In the genomic region with DNA sequence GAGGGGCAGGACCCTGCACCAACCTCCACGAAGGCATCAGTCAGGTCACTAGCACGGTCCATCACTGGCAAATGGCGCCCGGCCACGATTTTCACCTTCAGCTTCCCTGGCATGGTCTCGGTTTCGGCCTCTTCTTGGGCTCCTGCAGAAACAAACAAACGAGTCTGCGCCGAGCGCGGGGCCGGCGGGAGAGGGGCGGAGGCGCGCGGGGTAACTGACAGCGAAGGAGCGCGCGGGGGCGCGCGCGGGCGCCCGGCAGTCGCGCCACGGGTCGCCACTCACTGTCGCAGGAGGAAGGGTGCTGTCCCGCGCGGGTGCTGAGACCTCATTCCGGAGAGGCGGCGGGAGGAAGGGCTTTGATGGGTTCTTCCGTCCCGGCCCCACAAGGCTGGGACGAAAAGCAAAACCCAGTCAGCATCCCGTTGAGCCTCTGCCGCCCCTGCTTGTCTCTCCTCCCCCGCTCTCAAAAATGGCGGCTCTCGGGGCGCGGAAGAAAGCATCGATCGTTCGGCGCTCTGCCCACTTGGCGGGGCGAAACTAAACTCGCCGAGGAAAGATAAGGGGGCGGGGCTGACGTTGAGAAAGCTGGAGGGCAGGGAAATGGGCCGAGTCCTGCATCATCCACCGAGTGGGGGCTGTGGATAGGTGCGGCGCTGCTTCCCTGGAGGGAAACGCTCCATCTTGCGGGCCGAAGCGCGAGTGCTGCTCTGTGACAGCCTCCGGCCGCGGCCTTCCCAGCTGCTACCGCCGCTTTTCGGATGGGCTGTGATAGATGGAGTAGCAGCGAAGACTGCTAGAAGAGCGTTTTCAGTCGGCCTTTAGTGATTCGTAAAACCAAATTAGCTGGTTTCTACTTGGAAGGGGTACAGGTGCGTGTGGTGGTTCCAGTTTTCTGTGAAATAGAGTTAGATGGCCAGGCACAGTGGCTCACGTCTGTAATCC, we compare ENCODE assay signal across 8 cellular contexts. TPM values are rescaled to one million over a fixed set of nuclear protein-coding genes. Genes with fewer than 3 reads are reported as not detected.
DNase-seq lines count a peak whose midpoint lies in the region; ATAC-seq and TF ChIP-seq lines count a peak whose summit lies in the region.

A gene with protein sequence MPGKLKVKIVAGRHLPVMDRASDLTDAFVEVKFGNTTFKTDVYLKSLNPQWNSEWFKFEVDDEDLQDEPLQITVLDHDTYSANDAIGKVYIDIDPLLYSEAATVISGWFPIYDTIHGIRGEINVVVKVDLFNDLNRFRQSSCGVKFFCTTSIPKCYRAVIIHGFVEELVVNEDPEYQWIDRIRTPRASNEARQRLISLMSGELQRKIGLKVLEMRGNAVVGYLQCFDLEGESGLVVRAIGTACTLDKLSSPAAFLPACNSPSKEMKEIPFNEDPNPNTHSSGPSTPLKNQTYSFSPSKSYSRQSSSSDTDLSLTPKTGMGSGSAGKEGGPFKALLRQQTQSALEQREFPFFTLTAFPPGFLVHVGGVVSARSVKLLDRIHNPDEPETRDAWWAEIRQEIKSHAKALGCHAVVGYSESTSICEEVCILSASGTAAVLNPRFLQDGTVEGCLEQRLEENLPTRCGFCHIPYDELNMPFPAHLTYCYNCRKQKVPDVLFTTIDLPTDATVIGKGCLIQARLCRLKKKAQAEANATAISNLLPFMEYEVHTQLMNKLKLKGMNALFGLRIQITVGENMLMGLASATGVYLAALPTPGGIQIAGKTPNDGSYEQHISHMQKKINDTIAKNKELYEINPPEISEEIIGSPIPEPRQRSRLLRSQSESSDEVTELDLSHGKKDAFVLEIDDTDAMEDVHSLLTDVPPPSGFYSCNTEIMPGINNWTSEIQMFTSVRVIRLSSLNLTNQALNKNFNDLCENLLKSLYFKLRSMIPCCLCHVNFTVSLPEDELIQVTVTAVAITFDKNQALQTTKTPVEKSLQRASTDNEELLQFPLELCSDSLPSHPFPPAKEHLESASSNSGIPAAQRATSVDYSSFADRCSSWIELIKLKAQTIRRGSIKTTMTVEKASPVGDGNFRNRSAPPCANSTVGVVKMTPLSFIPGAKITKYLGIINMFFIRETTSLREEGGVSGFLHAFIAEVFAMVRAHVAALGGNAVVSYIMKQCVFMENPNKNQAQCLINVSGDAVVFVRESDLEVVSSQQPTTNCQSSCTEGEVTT (minus strand): TSS at position 505 of the 942 bp plus-strand sequence. CDS start 392 bp downstream, at position 113.

- H3K9me3 ChIP-seq in CD4-positive, CD25-positive, alpha-beta regulatory T cell (ENCODE audit: control insufficient read depth in 2 of 2, low read length in 2 of 2) = no peaks in the 10 kb centered on the region
- H3K9me3 ChIP-seq in duodenal mucosa (ENCODE audit: control insufficient read depth in 1 of 2, low read length in 2 of 2) = no peaks in the 10 kb centered on the region

- H3K27me3 ChIP-seq in CD4-positive, CD25-positive, alpha-beta regulatory T cell (ENCODE audit: control insufficient read depth, insufficient read depth, low read length) = peaks cover 2% of the 10 kb centered on the region
- no peaks in the 10 kb centered on the region for H3K27me3 ChIP-seq in duodenal mucosa (ENCODE audit: control insufficient read depth in 1 of 2, insufficient read depth in 2 of 2, low read length in 2 of 2)

- no peak for TF ChIP-seq POLR2A in lower leg skin (IDR thresholded peaks at IDR 0.05)

- peaks cover 20% of the 10 kb centered on the region for H3K36me3 Mint-ChIP-seq in CD4-positive, CD25-positive, alpha-beta regulatory T cell
- H3K36me3 Mint-ChIP-seq in activated CD4-positive, alpha-beta memory T cell treated with anti-CD3 and anti-CD28 coated beads for 36 hours = peaks cover 10% of the 10 kb centered on the region

- peak; percentile 92 to 99 (median 96) for DNase-seq in CD4-positive, CD25-positive, alpha-beta regulatory T cell
- peak; percentile 97 for DNase-seq in NCI-H748 (lab: John Stamatoyannopoulos, UW; ENCODE audit: unreplicated experiment)
- peak; percentile 97 for DNase-seq in activated CD4-positive, alpha-beta memory T cell treated with anti-CD3 and anti-CD28 coated beads for 36 hours
- peak; percentile 96 to 99 for DNase-seq in lower leg skin (ENCODE audit: low spot score in 2 of 2)
- peak; percentile 88 to 94 for DNase-seq in stimulated activated CD4-positive, alpha-beta T cell treated with anti-CD3 and anti-CD28 coated beads, Interleukin-4, amount 100 ng/mL, for 48 hours (ENCODE audit: low read depth in 2 of 2)

- peak within 1 kb of the TSS; percentile 92 to 95 for H3K9ac ChIP-seq in duodenal mucosa (ENCODE audit: low read depth in 1 of 2, low read length in 2 of 2)

- peaks cover 0 to 4% (median 0%) of the 10 kb centered on the region in 7 donors for H3K9me3 Mint-ChIP-seq in CD4-positive, CD25-positive, alpha-beta regulatory T cell
- no peaks in the 10 kb centered on the region for H3K9me3 Mint-ChIP-seq in activated CD4-positive, alpha-beta memory T cell treated with anti-CD3 and anti-CD28 coated beads for 36 hours

- peaks cover 32% of the 10 kb centered on the region for H3K4me1 ChIP-seq in CD4-positive, CD25-positive, alpha-beta regulatory T cell (ENCODE audit: control insufficient read depth, insufficient read depth, low read length, poor library complexity, severe bottlenecking)
- peaks cover 12 to 24% of the 10 kb centered on the region in 2 donors for H3K4me1 ChIP-seq in duodenal mucosa (ENCODE audit: control insufficient read depth in 1 of 2, insufficient read depth in 2 of 2, low read length in 2 of 2)

- POLR2A ChIA-PET in activated CD4-positive, alpha-beta memory T cell treated with anti-CD3 and anti-CD28 coated beads for 36 hours (lab: Charles Lee) = interaction anchor here (0.6 to 1.9 kb wide), 4 partner anchors 52 to 499 kb away, joined by 3 to 14 read pairs (median 5); a partner anchor contains a TSS

- ATAC-seq in CD4-positive, CD25-positive, alpha-beta regulatory T cell (ENCODE audit: low read depth in 2 of 2) = peak; percentile 89
- peak; percentile 77 for ATAC-seq in GM19372 (IDR thresholded peaks at IDR 0.05; ENCODE audit: low read depth, unreplicated experiment)
- peak; percentile 62 for ATAC-seq in HG03558 (IDR thresholded peaks at IDR 0.05; ENCODE audit: extremely low read depth, unreplicated experiment)

- TF ChIP-seq CTCF in lower leg skin (IDR thresholded peaks at IDR 0.05) = peak in 1 of 3 donors; percentile 34

- peaks cover 10% of the 10 kb centered on the region for H3K36me3 ChIP-seq in CD4-positive, CD25-positive, alpha-beta regulatory T cell (ENCODE audit: control insufficient read depth, insufficient read depth, low read length)
- no peaks in the 10 kb centered on the region for H3K36me3 ChIP-seq in duodenal mucosa (ENCODE audit: control insufficient read depth in 1 of 2, insufficient read depth in 2 of 2, low read length in 2 of 2)

- peak within 1 kb of the TSS; percentile 89 to 99 (median 96) for H3K4me3 Mint-ChIP-seq in CD4-positive, CD25-positive, alpha-beta regulatory T cell
- peak within 1 kb of the TSS; percentile 95 for H3K4me3 Mint-ChIP-seq in activated CD4-positive, alpha-beta memory T cell treated with anti-CD3 and anti-CD28 coated beads for 36 hours

- peak within 1 kb of the TSS; percentile 96 to 98 (median 98) for H3K27ac Mint-ChIP-seq in CD4-positive, CD25-positive, alpha-beta regulatory T cell
- H3K27ac Mint-ChIP-seq in activated CD4-positive, alpha-beta memory T cell treated with anti-CD3 and anti-CD28 coated beads for 36 hours = peak within 1 kb of the TSS; percentile 93

- intact Hi-C loops in activated CD4-positive, alpha-beta memory T cell treated with anti-CD3 and anti-CD28 coated beads for 36 hours (cut with micrococcal nuclease) = loop anchor here (1.0 to 10.0 kb wide), 10 partner anchors 52 to 1087 kb away; a partner anchor contains a TSS
- intact Hi-C loops in lower leg skin (cut with DNase I; ENCODE audit: low total_unique reads) = loop anchor here (5.0 kb wide), 1 partner anchor 83 kb away; a partner anchor contains a TSS

- CTCF ChIA-PET in activated CD4-positive, alpha-beta memory T cell treated with anti-CD3 and anti-CD28 coated beads for 36 hours (lab: Charles Lee) = interaction anchor here (0.6 to 1.9 kb wide), 5 partner anchors 19 to 126 kb away, joined by 3 to 7 read pairs (median 4); a partner anchor contains a TSS

- H3K4me1 Mint-ChIP-seq in CD4-positive, CD25-positive, alpha-beta regulatory T cell = peaks cover 29 to 46% (median 39%) of the 10 kb centered on the region in 4 donors
- H3K4me1 Mint-ChIP-seq in activated CD4-positive, alpha-beta memory T cell treated with anti-CD3 and anti-CD28 coated beads for 36 hours (ENCODE audit: low read depth) = peaks cover 31% of the 10 kb centered on the region

- H3K4me3 ChIP-seq in CD4-positive, CD25-positive, alpha-beta regulatory T cell (ENCODE audit: low read depth, low read length) = peak within 1 kb of the TSS; percentile 83
- peak within 1 kb of the TSS; percentile 98 for H3K4me3 ChIP-seq in duodenal mucosa (ENCODE audit: low read depth in 1 of 2, low read length in 2 of 2)
- H3K4me3 ChIP-seq in lower leg skin (ENCODE audit: low read depth, poor library complexity, severe bottlenecking) = peak within 1 kb of the TSS; percentile 55

- peaks cover 20% of the 10 kb centered on the region for H3K27me3 Mint-ChIP-seq in CD4-positive, CD25-positive, alpha-beta regulatory T cell
- H3K27me3 Mint-ChIP-seq in activated CD4-positive, alpha-beta memory T cell treated with anti-CD3 and anti-CD28 coated beads for 36 hours = no peaks in the 10 kb centered on the region

- peak within 1 kb of the TSS; percentile 90 for H3K27ac ChIP-seq in CD4-positive, CD25-positive, alpha-beta regulatory T cell (ENCODE audit: insufficient read depth, low read length, poor library complexity, severe bottlenecking)
- H3K27ac ChIP-seq in duodenal mucosa (ENCODE audit: low read depth, low read length) = peak within 1 kb of the TSS; percentile 98

- 0 to 1% methylated on average over 46 to 47 of the region's 80 CpGs for WGBS in lower leg skin, 2 donors

RNA-seq across cellular contexts. Expression of the gene that starts here (rescaled TPM):
- total RNA-seq in CD4-positive, CD25-positive, alpha-beta regulatory T cell = 40.0 TPM
- 10 to 100 TPM; 12.8 to 23.3 (median 18.7) TPM for polyA plus RNA-seq in CD4-positive, CD25-positive, alpha-beta regulatory T cell
- 10 to 100 TPM; 32.6 to 32.8 TPM for total RNA-seq in activated CD4-positive, alpha-beta memory T cell treated with anti-CD3 and anti-CD28 coated beads for 36 hours
- total RNA-seq in lower leg skin = 10 to 100 TPM; 19.3 to 22.6 (median 19.9) TPM

Comparison
In these comparisons a context has a peak if more than half of its experiments do, and no peak if none do; other contexts are left out.
1. Peak in every context shown above with its lines: DNase-seq, ATAC-seq, H3K4me3 ChIP-seq and H3K27ac ChIP-seq.